ENCODE assay signal across 26 cellular contexts in genomic region chr4:125704726-125705125, GRCh38.
A peak's percentile ranks its signal among the peaks of the same experiment; 100 is the strongest.
DNase-seq lines count a peak whose midpoint lies in the region; FAIRE-seq and TF ChIP-seq lines count a peak whose summit lies in the region.
"Had no signal": no experiment of that assay in that cellular context is flagged by ENCODE, and none has a peak within 500 bp of the region (broad histone marks: within the 10 kb centered on the region; RNA-seq: fewer than 3 reads in every experiment).

No MANE protein-coding gene starts in this region.

- TF ChIP-seq POLR2A in vagina (IDR thresholded peaks at IDR 0.05), result no peak

- no peaks in the 10 kb centered on the region for H3K4me1 ChIP-seq in vagina
- H3K4me1 ChIP-seq: BE2C, breast epithelium, right lobe of liver had no signal

- no peaks in the 10 kb centered on the region for H3K36me3 ChIP-seq in vagina
- H3K36me3 ChIP-seq: BE2C, breast epithelium, ovary, right lobe of liver had no signal

- no peak overlapping the region for H3K27ac ChIP-seq in vagina
- H3K27ac ChIP-seq: breast epithelium, ovary, right lobe of liver had no signal

- intact Hi-C loops in vagina (cut with DNase I), result no loop called here

- H3K27me3 ChIP-seq in vagina, result no peaks in the 10 kb centered on the region
- H3K27me3 ChIP-seq: BE2C, breast epithelium, ovary, right lobe of liver had no signal

- DNase-seq in EH (ENCODE audit: low read depth) (peak; percentile 55), M059J (ENCODE audit: low read depth) (peak; percentile 33), skeletal muscle cell (ENCODE audit: low read depth) (peak; percentile 23), NCI-H1105 treated with DMSO at 0.1 percent for 48 hours (lab: John Stamatoyannopoulos, UW) (no peak), vagina (ENCODE audit: extremely low spot score in 2 of 2) (no peak), iPS-NIHi11 (ENCODE audit: low spot score) (no peak)
- DNase-seq: activated CD4-positive, alpha-beta memory T cell treated with anti-CD3 and anti-CD28 coated beads, Interleukin-2, amount 10 ng/mL, durations not matched to agents 7 days and 5 days; activated T-cell treated with anti-CD3 and anti-CD28 coated beads, Interleukin-2, amount 50 U/mL, for 48 hours; BE2C; Calu3; dermis blood vessel endothelial cell; erythroblast; GF-D8; NCI-H2029; NCI-H524; ovary; right lobe of liver; SHP77 treated with DMSO at 0.1 percent for 48 hours; stimulated activated CD4-positive, alpha-beta T cell treated with anti-CD3 and anti-CD28 coated beads, Interleukin-1b, Interleukin-23, amount 100 ng/mL, for 48 hours; stimulated activated naive CD8-positive, alpha-beta T cell treated with anti-CD3 and anti-CD28 coated beads, Interleukin-15, Interleukin-2, amounts not matched to agents 100 U/mL and 50 U/mL, for 24 hours; T-helper 17 cell; trophoblast cell had no signal

- no peak for TF ChIP-seq CTCF in vagina (IDR thresholded peaks at IDR 0.05)

- FAIRE-seq in endometrium (lab: Jason Lieb, UNC), result peak; percentile 55
- FAIRE-seq: GM12892, K562 had no signal

- no peaks in the 10 kb centered on the region for H3K9me3 ChIP-seq in vagina
- H3K9me3 ChIP-seq: BE2C, breast epithelium, ovary, right lobe of liver had no signal

- H3K4me3 ChIP-seq in skeletal muscle cell (ENCODE audit: low read depth, low read length), result no peak overlapping the region
- H3K4me3 ChIP-seq in vagina, result no peak overlapping the region
- H3K4me3 ChIP-seq: breast epithelium, K562, ovary, right lobe of liver had no signal

Comparison
In these comparisons a context has a peak if more than half of its experiments do, and no peak if none do; other contexts are left out.
1. DNase-seq: peak in EH (single experiment), M059J (single experiment) and skeletal muscle cell (single experiment); none in NCI-H1105 treated with DMSO at 0.1 percent for 48 hours (single experiment), vagina (0 of 2) and iPS-NIHi11 (single experiment).